Comparison of ENCODE assay signal across 20 cellular contexts in genomic region chr16:53769185-53769584, GRCh38.
DNase-seq lines count a peak whose midpoint lies in the region; ATAC-seq, FAIRE-seq and TF ChIP-seq lines count a peak whose summit lies in the region.
"Had no signal": no experiment of that assay in that cellular context is flagged by ENCODE, and none has a peak within 500 bp of the region (broad histone marks: within the 10 kb centered on the region; RNA-seq: fewer than 3 reads in every experiment).

No MANE protein-coding gene starts in this region.

- no peak for DNase-seq in A549 (ENCODE audit: low read depth in 1 of 2, low spot score in 1 of 2)
- DNase-seq in PC-9: no peak
- no peak for DNase-seq in epithelial cell of prostate (ENCODE audit: low read depth, low spot score)
- no peak for DNase-seq in osteoblast (ENCODE audit: insufficient read length, low spot score, missing footprints)
- no peak for DNase-seq in NCI-H187 (lab: John Stamatoyannopoulos, UW)
- DNase-seq in DMS53 treated with DMSO at 0.1 percent for 48 hours (lab: John Stamatoyannopoulos, UW; ENCODE audit: unreplicated experiment): no peak
- DNase-seq in RWPE1 (ENCODE audit: low spot score): no peak
- DNase-seq: activated CD4-positive, alpha-beta T cell treated with anti-CD3 and anti-CD28 coated beads, Interleukin-2, amount 10 ng/mL, durations not matched to agents 24 days and 14 days; activated gamma-delta T cell treated with Interleukin-2 at 50 U/mL for 16 hours; activated T-cell treated with anti-CD3 and anti-CD28 coated beads, Interleukin-2, amount 50 U/mL, for 4 hours; body of pancreas; GDM1; glutamatergic neuron; NCI-H1436 treated with DMSO at 0.1 percent for 48 hours; stimulated activated naive CD8-positive, alpha-beta T cell treated with anti-CD3 and anti-CD28 coated beads, Interleukin-15, Interleukin-2, amounts not matched to agents 100 U/mL and 50 U/mL, for 24 hours; WERI-Rb-1 had no signal

- no peak for TF ChIP-seq CTCF in A549 (IDR thresholded peaks at IDR 0.05)
- no peak for TF ChIP-seq CTCF in PC-9 (conservative IDR thresholded peaks at IDR 0.05)
- TF ChIP-seq CTCF in osteoblast (IDR thresholded peaks at IDR 0.05; ENCODE audit: extremely low read depth, low read depth, low read length): no peak
- TF ChIP-seq CTCF in RWPE1 (conservative IDR thresholded peaks at IDR 0.05; ENCODE audit: low read depth): no peak

- POLR2A ChIA-PET in A549 (lab: Yijun Ruan, JAX): interaction anchor here (1.6 kb wide), 1 partner anchor 65 kb away, joined by 5 read pairs; the partner anchor contains the start of genes FTO and RPGRIP1L
- POLR2A ChIA-PET in PC-9 (lab: Charles Lee; ENCODE audit: unreplicated experiment): interaction anchor here (0.6 to 0.8 kb wide), 2 partner anchors 67 to 107 kb away, joined by 3 to 7 read pairs; no protein-coding TSS in a partner anchor
- POLR2A ChIA-PET in RWPE1 (lab: Yijun Ruan, JAX; ENCODE audit: low non-redundant PET): no interaction called here

- H3K4me3 ChIP-seq in A549: peak overlapping the region; percentile 6; the same call in 1 of the 3 replicates
- no peak overlapping the region for H3K4me3 ChIP-seq in PC-9
- no peak overlapping the region for H3K4me3 ChIP-seq in osteoblast (ENCODE audit: insufficient read depth, low read length)
- H3K4me3 ChIP-seq: BLaER1, body of pancreas had no signal

- H3K27me3 ChIP-seq in PC-9 (ENCODE audit: insufficient read depth, low read depth) (no peaks in the 10 kb centered on the region), osteoblast (ENCODE audit: insufficient read depth, low read length) (no peaks in the 10 kb centered on the region)
- H3K27me3 ChIP-seq: BLaER1, body of pancreas had no signal

- TF ChIP-seq POLR2A in A549 (IDR thresholded peaks at IDR 0.05; ENCODE audit: low read length): no peak

- H3K9me2 ChIP-seq in PC-9 (ENCODE audit: insufficient read depth): no peaks in the 10 kb centered on the region

- TF ChIP-seq EP300 in A549 (IDR thresholded peaks at IDR 0.05): no peak

- peaks cover 20% of the 10 kb centered on the region for H3F3A ChIP-seq in PC-9 (ENCODE audit: insufficient read depth, low read depth)

- H3K4me1 ChIP-seq in A549 (peaks cover 79% of the 10 kb centered on the region), PC-9 (replicated peaks; ENCODE audit: insufficient read depth) (peaks cover 56% of the 10 kb centered on the region), osteoblast (ENCODE audit: insufficient read depth, low read length) (peaks cover 66% of the 10 kb centered on the region)

- no TSS peak for BruUV-seq in PC-9 (replicated peaks; lab: Mats Ljungman, UMichigan)

- CTCF ChIA-PET in A549 (lab: Yijun Ruan, JAX): interaction anchor here (1.0 to 1.5 kb wide), 2 partner anchors 15 to 25 kb away, joined by 4 to 5 read pairs; no protein-coding TSS in a partner anchor
- CTCF ChIA-PET in PC-9 (lab: Charles Lee): no interaction called here
- CTCF ChIA-PET in RWPE1 (lab: Yijun Ruan, JAX): interaction anchor here (0.9 to 1.1 kb wide), 3 partner anchors 12 to 123 kb away, joined by 3 read pairs; no protein-coding TSS in a partner anchor

- no peak overlapping the region for H2AFZ ChIP-seq in PC-9
- no peak overlapping the region for H2AFZ ChIP-seq in osteoblast (ENCODE audit: low read length)

- 69% methylated on average over 4 of the region's 4 CpGs for WGBS in A549 (ENCODE audit: missing lambda C conversion rate)

- H3K36me3 ChIP-seq in PC-9 (ENCODE audit: low read depth) (no peaks in the 10 kb centered on the region), osteoblast (ENCODE audit: insufficient read depth, low read length) (no peaks in the 10 kb centered on the region)
- H3K36me3 ChIP-seq: BLaER1, WERI-Rb-1 had no signal

- TF ChIP-seq RAD21 in A549 (conservative IDR thresholded peaks at IDR 0.05 in 1 of 2, IDR thresholded peaks at IDR 0.05 in 1 of 2): no peak

- H3K4me2 ChIP-seq in A549 (peak overlapping the region; percentile 74), PC-9 (peak overlapping the region; percentile 42), osteoblast (ENCODE audit: insufficient read depth, low read length) (peak overlapping the region; percentile 63)
- H3K4me2 ChIP-seq: BLaER1, KMS-11 had no signal

- H3K79me2 ChIP-seq in PC-9 (ENCODE audit: low read depth) (peaks cover 37% of the 10 kb centered on the region), osteoblast (ENCODE audit: insufficient read depth, low read length) (peaks cover 49% of the 10 kb centered on the region)

- H4K20me1 ChIP-seq in PC-9 (ENCODE audit: insufficient read depth): no peaks in the 10 kb centered on the region
- peaks cover 4% of the 10 kb centered on the region for H4K20me1 ChIP-seq in osteoblast (ENCODE audit: insufficient read depth, low read length)

- intact Hi-C loops in PC-9 (cut with micrococcal nuclease; ENCODE audit: unreplicated experiment): loop anchor here (2.0 to 5.0 kb wide), 3 partner anchors 653 to 1702 kb away; no protein-coding TSS in a partner anchor

- no peaks in the 10 kb centered on the region for H3K9me3 ChIP-seq in A549
- no peaks in the 10 kb centered on the region for H3K9me3 ChIP-seq in PC-9 (ENCODE audit: insufficient read depth, low read depth)
- no peaks in the 10 kb centered on the region for H3K9me3 ChIP-seq in osteoblast (ENCODE audit: low read depth, low read length)
- H3K9me3 ChIP-seq: BLaER1, body of pancreas had no signal

- no peak for FAIRE-seq in A549 (lab: Jason Lieb, UNC)

- peak overlapping the region; percentile 67 to 82 for H3K27ac ChIP-seq in A549
- H3K27ac ChIP-seq in PC-9: no peak overlapping the region
- peak overlapping the region; percentile 59 for H3K27ac ChIP-seq in epithelial cell of prostate
- H3K27ac ChIP-seq in osteoblast (ENCODE audit: low read depth, low read length): peak overlapping the region; percentile 73
- H3K27ac ChIP-seq in RWPE1: no peak overlapping the region
- H3K27ac ChIP-seq: BLaER1, body of pancreas, KMS-11, WERI-Rb-1 had no signal

- ATAC-seq in A549: no peak
- ATAC-seq in GM18873 (IDR thresholded peaks at IDR 0.05; ENCODE audit: low FRiP score, unreplicated experiment): no peak
- ATAC-seq: body of pancreas, Right ventricle myocardium inferior had no signal

TF ChIP-seq in A549, 52 proteins besides CTCF, POLR2A, EP300 and RAD21:
- TF ChIP-seq HOXA7 (CRISPR knock-in tag; IDR thresholded peaks at IDR 0.05) (no peak), KDM1A (IDR thresholded peaks at IDR 0.05; ENCODE audit: low read depth) (peak; percentile 77; the same call in 1 of the 2 replicates), HDAC2 (IDR thresholded peaks at IDR 0.05) (peak; percentile 87; the same call in 1 of the 2 replicates), CHD4 (IDR thresholded peaks at IDR 0.05; ENCODE audit: borderline replicate concordance) (peak; percentile 71; the same call in 1 of the 2 replicates)

Comparison
In these comparisons a context has a peak if more than half of its experiments do, and no peak if none do; other contexts are left out.
1. H3K27ac ChIP-seq: peak in A549 (2 of 2), epithelial cell of prostate (single experiment) and osteoblast (single experiment); none in PC-9 (single experiment) and RWPE1 (single experiment).
2. Peak in every context shown above with its lines, with median percentiles within 50 percentile points of each other: H3K4me2 ChIP-seq.